Comparison of ENCODE assay signal across 26 cellular contexts in genomic region chr6:43898358-43899131, GRCh38.
DNase-seq lines count a peak whose midpoint lies in the region; ATAC-seq, FAIRE-seq and TF ChIP-seq lines count a peak whose summit lies in the region.
"Had no signal": no experiment of that assay in that cellular context is flagged by ENCODE, and none has a peak within 500 bp of the region (broad histone marks: within the 10 kb centered on the region; RNA-seq: fewer than 3 reads in every experiment).

No MANE protein-coding gene starts in this region.

- in situ Hi-C loops in GM12878 (cut with MboI), result no loop called here

- H3K9ac ChIP-seq in GM12878 (ENCODE audit: control insufficient read depth, insufficient read depth, low read length) (no peak overlapping the region), H1 (replicated peaks in 1 of 4; ENCODE audit: extremely low read depth in 1 of 4, low read depth in 3 of 4, low read length in 3 of 4) (no peak overlapping the region)
- H3K9ac ChIP-seq: BLaER1 had no signal

- no peak for TF ChIP-seq EP300 in GM12878 (IDR thresholded peaks at IDR 0.05; ENCODE audit: borderline replicate concordance in 1 of 2, control insufficient read depth in 1 of 2, low read depth in 2 of 2, low read length in 2 of 2)
- TF ChIP-seq EP300 in H1 (IDR thresholded peaks at IDR 0.05; ENCODE audit: borderline replicate concordance in 1 of 2, low read depth in 2 of 2, low read length in 2 of 2), result no peak

- no peak for TF ChIP-seq CTCF in GM12878 (IDR thresholded peaks at IDR 0.05 in 2 of 3, conservative IDR thresholded peaks at IDR 0.05 in 1 of 3; ENCODE audit: control insufficient read depth in 2 of 3, extremely low read depth in 1 of 3, insufficient read depth in 1 of 3, low read depth in 3 of 3, low read length in 3 of 3)
- no peak for TF ChIP-seq CTCF in H1 (IDR thresholded peaks at IDR 0.05; ENCODE audit: control extremely low read depth in 1 of 3, insufficient read depth in 1 of 3, low read depth in 1 of 3, low read length in 3 of 3)

- H3K79me1 ChIP-seq in H1 (ENCODE audit: low read depth, low read length), result no peaks in the 10 kb centered on the region

- SMC1A ChIA-PET in GM12878 (lab: Charles Lee; ENCODE audit: uncharacterized antibody, unreplicated experiment), result interaction anchor here (1.2 kb wide), 1 partner anchor 43 kb away, joined by 3 read pairs; no protein-coding TSS in a partner anchor

- WGBS in GM12878 (ENCODE audit: insufficient coverage, insufficient replicate concordance, low lambda C conversion rate, missing lambda C conversion rate), result 36% methylated on average over 4 of the region's 4 CpGs
- 82% methylated on average over 4 of the region's 4 CpGs; no CpG with 5 or more reads in 1 of the 2 experiments for WGBS in H1 (ENCODE audit: extremely low coverage in 1 of 2, insufficient coverage in 1 of 2, insufficient read length in 1 of 2, insufficient replicate concordance in 2 of 2, low coverage in 1 of 2, low lambda C conversion rate in 2 of 2, missing lambda C conversion rate in 1 of 2), 2 experiments

- ATAC-seq in GM12878 (no peak), HG02885 (IDR thresholded peaks at IDR 0.05; ENCODE audit: poor library complexity, unreplicated experiment) (no peak)

- no peak overlapping the region for H2AFZ ChIP-seq in GM12878 (ENCODE audit: control insufficient read depth, low read depth, low read length)
- no peak overlapping the region for H2AFZ ChIP-seq in H1 (ENCODE audit: low read length)

- no peak overlapping the region for H4K5ac ChIP-seq in H1 (ENCODE audit: insufficient read length, low read depth, low read length)

- no peak overlapping the region for H3K56ac ChIP-seq in H1 (replicated peaks; ENCODE audit: insufficient read length, low read depth, low read length)

- H4K91ac ChIP-seq in H1 (replicated peaks; ENCODE audit: insufficient read length, low read length), result no peak overlapping the region

- no peak for DNase-seq in HEK293T (ENCODE audit: extremely low spot score)
- no peak for DNase-seq in GM12878 (ENCODE audit: low read depth, low spot score)
- no peak for DNase-seq in H1 (ENCODE audit: low read depth in 1 of 2, low spot score in 2 of 2)
- no peak for DNase-seq in T-helper 9 cell
- DNase-seq in activated CD8-positive, alpha-beta memory T cell treated with anti-CD3 and anti-CD28 coated beads, Interleukin-2, amount 50 U/mL, for 48 hours, result no peak
- DNase-seq in foreskin melanocyte, result no peak
- DNase-seq: 8988T; ACHN; BE2C; C1 segment of cervical spinal cord; CD4-positive, alpha-beta memory T cell; CD4-positive, CD25-positive, alpha-beta regulatory T cell; CD8-positive, alpha-beta memory T cell; COR-L47; DMS 273 treated with DMSO at 0.1 percent for 48 hours; DMS153; DMS53; DMS79; DND-41; EL; GDM1 had no signal

- no peak overlapping the region for H3K23ac ChIP-seq in H1 (ENCODE audit: insufficient read length)

- H3K4ac ChIP-seq in H1 (replicated peaks; ENCODE audit: insufficient read length, low read depth, low read length), result no peak overlapping the region

- no peak overlapping the region for H2BK20ac ChIP-seq in H1 (ENCODE audit: low read length)

- H2BK15ac ChIP-seq in H1 (ENCODE audit: low read length), result no peak overlapping the region

- FAIRE-seq in GM12878 (lab: Jason Lieb, UNC) (no peak), H1 (lab: Jason Lieb, UNC) (no peak)
- FAIRE-seq: A204.1, GM12891, GM19239 had no signal

- H3K36me3 ChIP-seq in GM12878 (ENCODE audit: control insufficient read depth in 2 of 2, insufficient read depth in 2 of 2, low read length in 1 of 2) (no peaks in the 10 kb centered on the region), H1 (ENCODE audit: control insufficient read depth in 2 of 4, insufficient read depth in 4 of 4, low read length in 3 of 4) (no peaks in the 10 kb centered on the region)
- H3K36me3 ChIP-seq: BE2C, BLaER1 had no signal

- H3K18ac ChIP-seq in H1 (ENCODE audit: extremely low read depth, low read length), result no peak overlapping the region

- TF ChIP-seq POLR2A in GM12878 (IDR thresholded peaks at IDR 0.05; ENCODE audit: low read depth, low read length) (no peak), H1 (IDR thresholded peaks at IDR 0.05; ENCODE audit: control extremely low read depth in 1 of 2, low read depth in 2 of 2, low read length in 2 of 2) (no peak)

- no peaks in the 10 kb centered on the region for H3K23me2 ChIP-seq in H1 (ENCODE audit: low read depth, low read length)

- no peaks in the 10 kb centered on the region; the same call in 1 of the 2 replicates for H3K4me1 ChIP-seq in GM12878 (ENCODE audit: control insufficient read depth, insufficient read depth, low read length)
- no peaks in the 10 kb centered on the region for H3K4me1 ChIP-seq in H1 (replicated peaks in 1 of 4; ENCODE audit: control insufficient read depth in 3 of 4, insufficient read depth in 4 of 4, low read length in 3 of 4)

- H3K4me3 ChIP-seq in GM12878 (no peak overlapping the region), H1 (ENCODE audit: extremely low read depth in 1 of 4, insufficient read depth in 2 of 4, low read depth in 3 of 4, low read length in 4 of 4) (no peak overlapping the region)
- H3K4me3 ChIP-seq: BLaER1 had no signal

- no peaks in the 10 kb centered on the region for H4K20me1 ChIP-seq in GM12878 (ENCODE audit: control insufficient read depth, insufficient read depth)
- H4K20me1 ChIP-seq in H1 (replicated peaks in 1 of 2; ENCODE audit: control insufficient read depth in 1 of 2, insufficient read depth in 2 of 2, low read length in 2 of 2), result no peaks in the 10 kb centered on the region
- H4K20me1 ChIP-seq: BLaER1 had no signal

- RAD21 ChIA-PET in GM12878 (lab: Charles Lee; ENCODE audit: unreplicated experiment), result no interaction called here

- H3K9me3 ChIP-seq in GM12878 (replicated peaks; ENCODE audit: control insufficient read depth, insufficient read depth, low read length) (no peaks in the 10 kb centered on the region), H1 (ENCODE audit: insufficient read depth in 2 of 2, low read depth in 1 of 2, low read length in 1 of 2) (no peaks in the 10 kb centered on the region)
- H3K9me3 ChIP-seq: BE2C had no signal

- no peak overlapping the region for H2AK5ac ChIP-seq in H1 (ENCODE audit: low read depth, low read length)

- CTCF ChIA-PET in HEK293T (lab: Yijun Ruan, JAX), result no interaction called here
- CTCF ChIA-PET in GM12878 (lab: Yijun Ruan, JAX), result interaction anchor here (1.0 to 1.3 kb wide), 2 partner anchors 18 to 231 kb away, joined by 3 read pairs; no protein-coding TSS in a partner anchor
- CTCF ChIA-PET in H1 (lab: Charles Lee; ENCODE audit: partially characterized antibody), result interaction anchor here (0.6 to 2.7 kb wide), 6 partner anchors 13 to 76 kb away, joined by 3 to 7 read pairs (median 4); no protein-coding TSS in a partner anchor

- H4K8ac ChIP-seq in H1 (ENCODE audit: extremely low read depth, insufficient read depth, low read length), result no peak overlapping the region

- H3K27me3 ChIP-seq in GM12878 (replicated peaks in 1 of 2; ENCODE audit: control insufficient read depth in 2 of 2, insufficient read depth in 2 of 2, low read length in 1 of 2), result no peaks in the 10 kb centered on the region; a peak in 2 of 4 replicates
- H3K27me3 ChIP-seq in H1 (replicated peaks in 1 of 4; ENCODE audit: control insufficient read depth in 3 of 4, extremely low read depth in 1 of 4, insufficient read depth in 3 of 4, low read length in 3 of 4), result no peaks in the 10 kb centered on the region
- H3K27me3 ChIP-seq: BE2C, BLaER1 had no signal

- H3K4me2 ChIP-seq in GM12878 (ENCODE audit: control insufficient read depth, insufficient read depth) (no peak overlapping the region), H1 (ENCODE audit: insufficient read depth in 1 of 2, low read depth in 2 of 2, low read length in 2 of 2) (no peak overlapping the region)
- H3K4me2 ChIP-seq: BLaER1 had no signal

- BruUV-seq in GM12878 (replicated peaks; lab: Mats Ljungman, UMichigan), result no TSS peak

- POLR2A ChIA-PET in HEK293T (lab: Yijun Ruan, JAX), result interaction anchor here (1.3 kb wide), 1 partner anchor 34 kb away, joined by 4 read pairs; no protein-coding TSS in a partner anchor
- POLR2A ChIA-PET in GM12878 (lab: Charles Lee), result no interaction called here
- POLR2A ChIA-PET in H1 (lab: Charles Lee; ENCODE audit: partially characterized antibody), result interaction anchor here (0.9 to 1.4 kb wide), 3 partner anchors 9 to 124 kb away, joined by 3 to 4 read pairs (median 3); no protein-coding TSS in a partner anchor

- no peak overlapping the region for H2BK5ac ChIP-seq in H1 (ENCODE audit: low read depth, low read length)

- H3K79me2 ChIP-seq in GM12878 (ENCODE audit: control insufficient read depth, insufficient read depth, low read length) (no peaks in the 10 kb centered on the region), H1 (ENCODE audit: control insufficient read depth in 1 of 2, insufficient read depth in 2 of 2, low read length in 2 of 2) (no peaks in the 10 kb centered on the region)

- no peak overlapping the region for H2BK12ac ChIP-seq in H1 (ENCODE audit: low read depth, low read length)

- TF ChIP-seq RAD21 in GM12878 (IDR thresholded peaks at IDR 0.05; ENCODE audit: insufficient read depth, low read depth, low read length), result no peak
- no peak for TF ChIP-seq RAD21 in H1 (IDR thresholded peaks at IDR 0.05 in 1 of 2, conservative IDR thresholded peaks at IDR 0.05 in 1 of 2; ENCODE audit: low read depth in 2 of 2, low read length in 2 of 2)

- no peak overlapping the region for H2BK120ac ChIP-seq in H1 (replicated peaks; ENCODE audit: low read depth, low read length)

- intact Hi-C loops in GM12878 (cut with micrococcal nuclease; ENCODE audit: unreplicated experiment), result no loop called here

- H3K27ac ChIP-seq in GM12878 (ENCODE audit: control insufficient read depth, insufficient read depth) (no peak overlapping the region), H1 (ENCODE audit: low read depth, low read length) (no peak overlapping the region)
- H3K27ac ChIP-seq: BLaER1 had no signal

- H3K14ac ChIP-seq in H1 (ENCODE audit: insufficient read length), result no peak overlapping the region

TF ChIP-seq in HEK293T, 16 proteins besides CTCF, POLR2A, EP300 and RAD21 (continues in another document):
- TF ChIP-seq FOXK2 (IDR thresholded peaks at IDR 0.05) (no peak), FOXA1 (IDR thresholded peaks at IDR 0.05) (no peak), ZNF384 (IDR thresholded peaks at IDR 0.05) (no peak), L3MBTL2 (conservative IDR thresholded peaks at IDR 0.05) (peak; percentile 58), SP1 (IDR thresholded peaks at IDR 0.05) (no peak), TARDBP (IDR thresholded peaks at IDR 0.05) (no peak)

TF ChIP-seq in H1, 55 proteins besides CTCF, POLR2A, EP300 and RAD21 (continues in another document):
- TF ChIP-seq, protein P1, sequence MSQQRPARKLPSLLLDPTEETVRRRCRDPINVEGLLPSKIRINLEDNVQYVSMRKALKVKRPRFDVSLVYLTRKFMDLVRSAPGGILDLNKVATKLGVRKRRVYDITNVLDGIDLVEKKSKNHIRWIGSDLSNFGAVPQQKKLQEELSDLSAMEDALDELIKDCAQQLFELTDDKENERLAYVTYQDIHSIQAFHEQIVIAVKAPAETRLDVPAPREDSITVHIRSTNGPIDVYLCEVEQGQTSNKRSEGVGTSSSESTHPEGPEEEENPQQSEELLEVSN (IDR thresholded peaks at IDR 0.05), result peak; percentile 78
- TF ChIP-seq TAF1 (IDR thresholded peaks at IDR 0.05; ENCODE audit: low read depth, low read length), result no peak
- no peak for TF ChIP-seq GTF2F1 (IDR thresholded peaks at IDR 0.05; ENCODE audit: borderline replicate concordance, low read depth, low read length)
- TF ChIP-seq SRF (IDR thresholded peaks at IDR 0.05; ENCODE audit: low read depth, low read length), result no peak
- TF ChIP-seq TBP (IDR thresholded peaks at IDR 0.05; ENCODE audit: low read depth, low read length), result no peak
